8 cellular contexts compared by ENCODE assay signal in the genomic region with DNA sequence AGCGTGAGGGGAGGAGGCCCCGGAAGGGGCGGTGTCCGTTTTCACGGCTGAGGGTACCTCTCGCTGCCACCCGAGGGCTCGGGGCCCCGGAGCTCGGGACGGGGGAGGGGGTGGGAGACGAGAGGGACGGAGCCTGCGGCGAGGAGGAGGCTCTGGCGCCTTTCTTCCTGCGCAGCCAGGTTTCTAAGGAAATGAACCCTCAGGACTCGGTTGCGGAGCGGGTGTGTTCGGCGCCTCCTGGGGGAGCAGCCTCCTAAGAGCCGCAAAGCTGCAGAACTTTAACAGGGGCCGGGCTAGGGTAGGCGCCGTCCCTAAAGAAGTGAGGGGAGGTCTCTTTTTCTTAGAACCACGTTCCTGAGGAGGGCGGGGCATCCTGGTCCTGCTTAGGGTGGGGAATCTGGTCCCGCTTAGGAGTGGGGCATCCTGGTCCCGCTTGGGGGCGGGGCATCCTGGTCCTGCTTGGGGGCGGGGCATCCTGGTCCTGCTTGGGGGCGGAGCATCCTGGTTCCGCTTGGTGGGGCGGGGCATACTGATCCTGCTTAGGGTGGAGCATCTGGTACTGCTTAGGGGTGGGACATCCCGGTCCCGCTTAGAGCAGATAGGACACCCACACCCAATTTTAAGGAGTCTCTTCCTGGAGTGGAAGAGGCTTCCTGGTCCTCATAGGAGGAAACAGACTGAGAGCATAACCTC. TPM values are rescaled to one million over a fixed set of nuclear protein-coding genes. Genes with fewer than 3 reads are reported as not detected.
A peak's percentile ranks its signal among the peaks of the same experiment; 100 is the strongest.
DNase-seq lines count a peak whose midpoint lies in the region; ATAC-seq and TF ChIP-seq lines count a peak whose summit lies in the region.

No MANE protein-coding gene starts in this region.

- H3K9me3 ChIP-seq in CD8-positive, alpha-beta T cell (ENCODE audit: low read length), result no peaks in the 10 kb centered on the region
- no peaks in the 10 kb centered on the region for H3K9me3 ChIP-seq in HUES48 (ENCODE audit: control insufficient read depth, insufficient read depth, low read length)

- peak overlapping the region; percentile 68 for H3K4me3 Mint-ChIP-seq in CD8-positive, alpha-beta T cell

- CTCF ChIA-PET in CD8-positive, alpha-beta T cell (lab: Charles Lee), result interaction anchor here (0.6 kb wide), 1 partner anchor 458 kb away, joined by 4 read pairs; no protein-coding TSS in a partner anchor

- H3K27me3 ChIP-seq in CD8-positive, alpha-beta T cell (ENCODE audit: insufficient read depth, low read length), result peaks cover 57% of the 10 kb centered on the region
- H3K27me3 ChIP-seq in HUES48 (ENCODE audit: control insufficient read depth, insufficient read depth, low read length), result peaks cover 62% of the 10 kb centered on the region

- H3K36me3 Mint-ChIP-seq in CD8-positive, alpha-beta T cell, result no peaks in the 10 kb centered on the region

- no peaks in the 10 kb centered on the region for H3K9me3 Mint-ChIP-seq in CD8-positive, alpha-beta T cell

- no peak for TF ChIP-seq CTCF in CD8-positive, alpha-beta T cell (IDR thresholded peaks at IDR 0.05)
- no peak for TF ChIP-seq CTCF in coronary artery (IDR thresholded peaks at IDR 0.05)

- H3K9ac ChIP-seq in HUES48 (ENCODE audit: low read depth, low read length), result no peak overlapping the region

- no peak overlapping the region for H3K27ac ChIP-seq in CD8-positive, alpha-beta T cell (ENCODE audit: low read depth, low read length)
- H3K27ac ChIP-seq in HUES48 (ENCODE audit: low read depth, low read length) (no peak overlapping the region), coronary artery (peak overlapping the region in 1 of 2 donors; percentile 27)

- peak overlapping the region; percentile 44 for H3K4me3 ChIP-seq in CD8-positive, alpha-beta T cell (ENCODE audit: low read depth, low read length)
- H3K4me3 ChIP-seq in HUES48 (ENCODE audit: low read depth, low read length) (peak overlapping the region; percentile 72), coronary artery (peak overlapping the region; percentile 64)

- H3K4me1 Mint-ChIP-seq in CD8-positive, alpha-beta T cell (ENCODE audit: low read depth), result peaks cover 19% of the 10 kb centered on the region

- DNase-seq in CD8-positive, alpha-beta T cell, result peak in 1 of 7 experiments; percentile 25
- DNase-seq in SW 1271 (lab: John Stamatoyannopoulos, UW) (peak; percentile 60 to 87), coronary artery (ENCODE audit: low spot score) (no peak), left lobe of liver (ENCODE audit: low spot score) (no peak), NCI-H510A (lab: John Stamatoyannopoulos, UW) (no peak), GF-D8 (lab: John Stamatoyannopoulos, UW) (no peak)
- DNase-seq in stimulated activated CD8-positive, alpha-beta memory T cell treated with anti-CD3 and anti-CD28 coated beads, Interleukin-4, amount 100 ng/mL, for 48 hours, result peak; percentile 83

- POLR2A ChIA-PET in CD8-positive, alpha-beta T cell (lab: Charles Lee), result no interaction called here

- peaks cover 79% of the 10 kb centered on the region for H3K27me3 Mint-ChIP-seq in CD8-positive, alpha-beta T cell (ENCODE audit: low read depth)

- no peak overlapping the region for H3K27ac Mint-ChIP-seq in CD8-positive, alpha-beta T cell

- intact Hi-C loops in CD8-positive, alpha-beta T cell (cut with DNase I, micrococcal nuclease), result loop anchor here in 1 of 2 experiments (10.0 kb wide), 1 partner anchor 1309 kb away; the partner anchor contains the start of gene MYADM

- H3K4me1 ChIP-seq in CD8-positive, alpha-beta T cell (ENCODE audit: insufficient read depth, low read length), result peaks cover 24% of the 10 kb centered on the region
- H3K4me1 ChIP-seq in HUES48 (ENCODE audit: control insufficient read depth, insufficient read depth, low read length), result peaks cover 9% of the 10 kb centered on the region; the same call in 1 of the 2 replicates

- peak; percentile 50 for ATAC-seq in CD8-positive, alpha-beta T cell
- ATAC-seq in left lobe of liver, result peak; percentile 66

- no peaks in the 10 kb centered on the region for H3K36me3 ChIP-seq in CD8-positive, alpha-beta T cell (ENCODE audit: insufficient read depth, low read length)
- H3K36me3 ChIP-seq in HUES48 (ENCODE audit: control insufficient read depth, insufficient read depth, low read length), result no peaks in the 10 kb centered on the region

RNA-seq across cellular contexts. Expression of gene SYT5, which starts 6.2 kb away (rescaled TPM):
- 1 to 10 TPM; 1.3 to 2.2 TPM for total RNA-seq in CD8-positive, alpha-beta T cell
- total RNA-seq in left lobe of liver, result 0.20 TPM

RNA-seq across cellular contexts. Expression of gene DNAAF3, which starts 7.5 kb away (rescaled TPM):
- not detected for total RNA-seq in CD8-positive, alpha-beta T cell
- 0.63 TPM for total RNA-seq in left lobe of liver

RNA-seq across cellular contexts. Expression of gene TNNI3, which starts 16.3 kb away (rescaled TPM):
- not detected for total RNA-seq in CD8-positive, alpha-beta T cell
- not detected for total RNA-seq in left lobe of liver

RNA-seq across cellular contexts. Expression of gene TNNT1, which starts 24.9 kb away (rescaled TPM):
- total RNA-seq in CD8-positive, alpha-beta T cell, result not detected
- 0.18 TPM for total RNA-seq in left lobe of liver

RNA-seq across cellular contexts. Expression of gene PTPRH, which starts 35.4 kb away (rescaled TPM):
- total RNA-seq in CD8-positive, alpha-beta T cell, result not detected
- total RNA-seq in left lobe of liver, result 6.3 TPM

Comparison
In these comparisons a context has a peak if more than half of its experiments do, and no peak if none do; other contexts are left out.
1. DNase-seq: peak in SW 1271 (2 of 2) and stimulated activated CD8-positive, alpha-beta memory T cell treated with anti-CD3 and anti-CD28 coated beads, Interleukin-4, amount 100 ng/mL, for 48 hours (single experiment); none in coronary artery (single experiment), left lobe of liver (single experiment), NCI-H510A (single experiment) and GF-D8 (single experiment).
2. Peak in every context shown above with its lines, with median percentiles within 50 percentile points of each other: H3K4me3 ChIP-seq.